ENCODE assay signal across 9 cellular contexts in the genomic region with DNA sequence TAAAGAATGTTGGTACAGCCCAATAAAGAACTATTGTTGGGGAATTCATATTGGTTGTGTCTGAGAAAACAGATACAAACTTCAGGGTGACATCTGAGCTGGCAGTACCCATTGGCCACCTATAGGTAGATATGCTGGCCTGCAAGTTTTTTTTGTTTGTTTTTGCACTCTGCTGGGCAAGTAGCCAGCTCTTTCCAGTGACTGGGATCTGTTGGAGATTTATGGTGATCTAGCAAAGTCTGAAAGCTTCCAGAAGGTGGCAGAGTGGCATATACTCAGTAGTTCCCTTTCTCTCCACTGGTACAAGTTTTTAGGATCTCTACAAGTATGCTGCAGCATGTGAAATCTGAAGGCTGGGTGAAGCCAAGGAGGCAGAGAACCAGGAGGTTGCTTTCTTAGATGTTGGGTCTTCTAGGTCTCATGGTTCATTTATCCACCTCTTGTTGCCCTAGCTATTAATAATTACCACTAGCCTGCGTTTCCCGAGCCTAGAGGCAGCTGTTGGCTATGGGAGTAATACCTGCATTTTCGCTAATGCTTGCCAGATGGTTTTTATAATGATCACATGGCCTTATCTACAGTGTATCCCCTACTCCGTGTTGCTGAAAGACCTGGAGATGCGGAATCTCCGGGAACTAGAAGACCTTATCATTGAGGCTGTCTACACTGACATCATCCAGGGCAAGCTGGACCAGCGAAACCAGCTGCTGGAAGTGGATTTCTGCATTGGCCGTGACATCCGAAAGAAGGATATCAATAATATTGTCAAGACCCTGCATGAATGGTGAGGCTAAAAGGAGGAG. TPM values are rescaled to one million over a fixed set of nuclear protein-coding genes. Genes with fewer than 3 reads are reported as not detected.
DNase-seq lines count a peak whose midpoint lies in the region; ATAC-seq and TF ChIP-seq lines count a peak whose summit lies in the region.
"Had no signal": no experiment of that assay in that cellular context is flagged by ENCODE, and none has a peak within 500 bp of the region (broad histone marks: within the 10 kb centered on the region; RNA-seq: fewer than 3 reads in every experiment).

No MANE protein-coding gene starts in this region.

- H2BK120ac ChIP-seq in IMR-90 (ENCODE audit: low read depth, low read length), result no peak overlapping the region

- H4K20me1 ChIP-seq in IMR-90 (ENCODE audit: insufficient read depth, low read length), result no peaks in the 10 kb centered on the region; the same call in 1 of the 2 replicates

- TF ChIP-seq RAD21 in IMR-90 (IDR thresholded peaks at IDR 0.05; ENCODE audit: low read length), result 0 out of 2 replicates have a peak, but pooled peaks have one; percentile 8

- no peak overlapping the region for H2AK5ac ChIP-seq in IMR-90 (ENCODE audit: low read depth, low read length)

- POLR2A ChIA-PET in IMR-90 (lab: Charles Lee; ENCODE audit: unreplicated experiment), result no interaction called here

- no peak overlapping the region for H2AFZ ChIP-seq in IMR-90 (replicated peaks; ENCODE audit: low read length, poor library complexity)

- intact Hi-C loops in IMR-90 (cut with micrococcal nuclease), result no loop called here

- H4K91ac ChIP-seq in IMR-90 (ENCODE audit: insufficient read depth, low read depth, low read length), result no peak overlapping the region

- H3K79me1 ChIP-seq in IMR-90 (ENCODE audit: low read depth in 1 of 2, low read length in 2 of 2), result peaks cover 27 to 34% of the 10 kb centered on the region in 2 experiments

- H3K27ac ChIP-seq in IMR-90 (ENCODE audit: insufficient read depth, low read length) (no peak overlapping the region), VCaP (peak overlapping the region; percentile 35; the same call in 1 of the 2 replicates)
- H3K27ac ChIP-seq: heart left ventricle had no signal

- no peak overlapping the region for H3K4me2 ChIP-seq in IMR-90 (ENCODE audit: low read depth, low read length)

- no peak overlapping the region for H2BK5ac ChIP-seq in IMR-90 (ENCODE audit: low read depth, low read length, poor library complexity, severe bottlenecking)

- no TSS peak for BruUV-seq in IMR-90 (replicated peaks; lab: Mats Ljungman, UMichigan)

- CTCF ChIA-PET in IMR-90 (lab: Yijun Ruan, JAX), result interaction anchor here (1.0 to 1.8 kb wide), 2 partner anchors 9 to 11 kb away, joined by 3 to 9 read pairs; no protein-coding TSS in a partner anchor

- ATAC-seq in IMR-90 (ENCODE audit: low read depth) (peak; percentile 79), HG03565 (IDR thresholded peaks at IDR 0.05; ENCODE audit: unreplicated experiment) (no peak)
- no peak for ATAC-seq in activated CD4-positive, CD25-positive, alpha-beta regulatory T cell treated with anti-CD3 and anti-CD28 coated beads, Interleukin-2, amount 50 U/mL, for 24 hours

- H3K14ac ChIP-seq in IMR-90 (replicated peaks; ENCODE audit: low read depth, low read length), result no peak overlapping the region

- in situ Hi-C loops in Caki2 (cut with HindIII; ENCODE audit: low pct_unique_long_range_greater_than_20kb, low sequenced_read_pairs) (no loop called here), IMR-90 (cut with MboI; ENCODE audit: low sequenced_read_pairs) (no loop called here)

- no peak overlapping the region for H3K4me3 ChIP-seq in IMR-90 (ENCODE audit: insufficient read depth, low read depth, low read length)
- H3K4me3 ChIP-seq: heart left ventricle had no signal

- 87% methylated on average over 3 of the region's 9 CpGs; no CpG with 5 or more reads in 1 of the 2 experiments for WGBS in IMR-90 (ENCODE audit: extremely low coverage in 2 of 2, insufficient read length in 1 of 2), 2 experiments

- peaks cover 34% of the 10 kb centered on the region for H3K36me3 ChIP-seq in IMR-90 (ENCODE audit: control insufficient read depth, insufficient read depth, low read length)

- H4K5ac ChIP-seq in IMR-90 (ENCODE audit: low read depth, low read length), result no peak overlapping the region

- no peak overlapping the region for H2AK9ac ChIP-seq in IMR-90 (replicated peaks; ENCODE audit: low read depth, low read length, poor library complexity)

- H3K27me3 ChIP-seq in IMR-90 (ENCODE audit: control insufficient read depth, insufficient read depth, low read length), result no peaks in the 10 kb centered on the region
- H3K27me3 ChIP-seq: heart left ventricle had no signal

- no peak overlapping the region for H3K56ac ChIP-seq in IMR-90 (ENCODE audit: extremely low read depth, insufficient read depth, low read length)

- 0 out of 2 replicates have a peak, but pooled peaks cover 2% of the 10 kb centered on the region for H3K9me1 ChIP-seq in IMR-90 (ENCODE audit: insufficient read depth, low read length)

- H3K9me3 ChIP-seq in IMR-90 (ENCODE audit: control insufficient read depth, insufficient read depth, low read length), result no peaks in the 10 kb centered on the region
- H3K9me3 ChIP-seq: heart left ventricle had no signal

- dilution Hi-C loops in IMR-90 (cut with HindIII; ENCODE audit: low sequenced_read_pairs, unreplicated experiment), result no loop called here

- H2BK20ac ChIP-seq in IMR-90 (ENCODE audit: low read depth, low read length), result no peak overlapping the region

- H3K4ac ChIP-seq in IMR-90 (ENCODE audit: low read depth, low read length), result no peak overlapping the region

- no peak overlapping the region for H3K18ac ChIP-seq in IMR-90 (ENCODE audit: low read depth, low read length)

- TF ChIP-seq POLR2A in IMR-90 (IDR thresholded peaks at IDR 0.05; ENCODE audit: low read depth, low read length), result no peak

- H3K9ac ChIP-seq in IMR-90 (ENCODE audit: low read depth, low read length), result no peak overlapping the region

- no peak overlapping the region for H4K8ac ChIP-seq in IMR-90 (ENCODE audit: low read depth in 2 of 2, low read length in 2 of 2)

- TF ChIP-seq CTCF in IMR-90 (conservative IDR thresholded peaks at IDR 0.05; ENCODE audit: low read depth, low read length) (peak; percentile 39), VCaP (conservative IDR thresholded peaks at IDR 0.05) (peak; percentile 79)

- DNase-seq in Caki2 (ENCODE audit: low read depth) (peak; percentile 92), IMR-90 (peak; percentile 75), kidney glomerular epithelial cell (lab: John Stamatoyannopoulos, UW) (peak; percentile 84), midbrain (lab: John Stamatoyannopoulos, UW) (no peak)
- DNase-seq in activated CD8-positive, alpha-beta memory T cell treated with anti-CD3 and anti-CD28 coated beads for 24 hours, result no peak
- DNase-seq: heart left ventricle had no signal

- no peak overlapping the region for H2BK15ac ChIP-seq in IMR-90 (ENCODE audit: low read depth, low read length)

- no peaks in the 10 kb centered on the region; the same call in 1 of the 2 replicates for H3K4me1 ChIP-seq in IMR-90 (ENCODE audit: control insufficient read depth, insufficient read depth, low read length)

- H3K23ac ChIP-seq in IMR-90 (ENCODE audit: low read depth, low read length), result no peak overlapping the region

TF ChIP-seq in IMR-90, 13 proteins besides CTCF, POLR2A, EP300 and RAD21:
- TF ChIP-seq RFX5 (IDR thresholded peaks at IDR 0.05; ENCODE audit: low read depth, low read length), result no peak

RNA-seq across cellular contexts. Expression of a gene that starts 9.5 kb away (rescaled TPM):
- 27.8 and 30.6 TPM in 2 replicates for total RNA-seq in Caki2 (2014; rRNA removed; shearing (Covaris generic); ENCODE audit: low replicate concordance)
- 22.2 and 23.1 TPM in 2 replicates for total RNA-seq in IMR-90 (2012; rRNA removed)
- 52.8 and 54.1 TPM in 2 replicates for polyA plus RNA-seq in IMR-90 (2012; rRNA removed)
- 34.2 and 39.9 TPM in 2 replicates for polyA plus RNA-seq in IMR-90 (2012; cell fraction: cytosol; rRNA removed)
- 148 and 204 TPM in 2 replicates for polyA plus RNA-seq in IMR-90 (2012; cell fraction: nucleus; rRNA removed; ENCODE audit: low replicate concordance)

RNA-seq across cellular contexts. Expression of a gene that starts 14.6 kb away (rescaled TPM):
- total RNA-seq in Caki2 (2014; rRNA removed; shearing (Covaris generic); ENCODE audit: low replicate concordance), result 44.9 and 45.4 TPM in 2 replicates
- total RNA-seq in IMR-90 (2012; rRNA removed), result 13.6 and 13.8 TPM in 2 replicates
- polyA plus RNA-seq in IMR-90 (2012; rRNA removed), result 24.3 and 24.7 TPM in 2 replicates
- polyA plus RNA-seq in IMR-90 (2012; cell fraction: cytosol; rRNA removed), result 18.6 and 19.9 TPM in 2 replicates
- 4.8 and 13.5 TPM in 2 replicates for polyA plus RNA-seq in IMR-90 (2012; cell fraction: nucleus; rRNA removed; ENCODE audit: low replicate concordance)

Comparison
In these comparisons a context has a peak if more than half of its experiments do, and no peak if none do; other contexts are left out.
1. DNase-seq: peak in Caki2 (single experiment), IMR-90 (single experiment) and kidney glomerular epithelial cell (single experiment); none in activated CD8-positive, alpha-beta memory T cell treated with anti-CD3 and anti-CD28 coated beads for 24 hours (single experiment) and midbrain (single experiment).